In genomic region chr10:32377458-32378370, GRCh38 we compare ENCODE assay signal across 8 cellular contexts. TPM values are rescaled to one million over a fixed set of nuclear protein-coding genes. Genes with fewer than 3 reads are reported as not detected.
DNase-seq lines count a peak whose midpoint lies in the region; ATAC-seq, FAIRE-seq and TF ChIP-seq lines count a peak whose summit lies in the region.

No MANE protein-coding gene starts in this region.

- BruUV-seq in K562 (replicated peaks; lab: Mats Ljungman, UMichigan), result no TSS peak

- H3K9me3 ChIP-seq in K562 (replicated peaks; ENCODE audit: control insufficient read depth, insufficient read depth, low read depth, low read length) (no peaks in the 10 kb centered on the region), iPS-15b (ENCODE audit: control insufficient read depth, insufficient read depth, low read length) (no peaks in the 10 kb centered on the region), skeletal muscle satellite cell (replicated peaks; ENCODE audit: low read length) (no peaks in the 10 kb centered on the region)

- H3K9ac ChIP-seq in K562 (ENCODE audit: insufficient read depth in 1 of 2, low read depth in 2 of 2, low read length in 2 of 2), result peak overlapping the region in 1 of 2 experiments; percentile 90; a peak in 3 of 4 replicates
- no peak overlapping the region for H3K9ac ChIP-seq in iPS-15b (ENCODE audit: low read depth, low read length)
- H3K9ac ChIP-seq in skeletal muscle satellite cell (ENCODE audit: low read depth, low read length), result peak overlapping the region; percentile 90

- CTCF ChIA-PET in K562 (lab: Yijun Ruan, JAX; ENCODE audit: low intra/inter-chr PET ratio), result no interaction called here

- H3K4me3 ChIP-seq in K562, result peak overlapping the region; percentile 63
- peak overlapping the region; percentile 73 for H3K4me3 ChIP-seq in iPS-15b (ENCODE audit: low read depth, low read length)
- peak overlapping the region; percentile 74 for H3K4me3 ChIP-seq in skeletal muscle satellite cell (ENCODE audit: low read length)

- ATAC-seq in HG02642 (IDR thresholded peaks at IDR 0.05; ENCODE audit: poor library complexity, unreplicated experiment) (peak; percentile 29), K562 (peak; percentile 58), HG02623 (IDR thresholded peaks at IDR 0.05; ENCODE audit: unreplicated experiment) (no peak)

- no peaks in the 10 kb centered on the region for H4K20me1 ChIP-seq in K562 (replicated peaks; ENCODE audit: control insufficient read depth, insufficient read depth, low read length)

- TF ChIP-seq CTCF in K562 (IDR thresholded peaks at IDR 0.05 in 2 of 3, conservative IDR thresholded peaks at IDR 0.05 in 1 of 3; ENCODE audit: insufficient read depth in 2 of 3, low read depth in 1 of 3, low read length in 3 of 3), result peak in 2 of 3 experiments; percentile 39 to 56; a peak in 3 of 6 replicates

- TF ChIP-seq RAD21 in K562 (CRISPR knock-in tag; conservative IDR thresholded peaks at IDR 0.05 in 1 of 2, IDR thresholded peaks at IDR 0.05 in 1 of 2), result no peak

- in situ Hi-C loops in K562 (cut with MboI), result no loop called here

- no peak for TF ChIP-seq POLR2A in K562 (conservative IDR thresholded peaks at IDR 0.05)

- H3K4me2 ChIP-seq in K562 (ENCODE audit: insufficient read depth, low read length), result peak overlapping the region; percentile 87
- peak overlapping the region; percentile 95 for H3K4me2 ChIP-seq in skeletal muscle satellite cell (ENCODE audit: low read length)

- intact Hi-C loops in K562 (cut with micrococcal nuclease), result loop anchor here (2.0 to 10.0 kb wide), 5 partner anchors 41 to 627 kb away; partner anchors contain the start of genes CCDC7 and ITGB1

- POLR2A ChIA-PET in K562 (lab: Yijun Ruan, JAX), result interaction anchor here (0.7 to 1.6 kb wide), 6 partner anchors 9 to 72 kb away, joined by 3 to 7 read pairs (median 4); no protein-coding TSS in a partner anchor

- H3K4me1 ChIP-seq in K562 (replicated peaks in 1 of 2; ENCODE audit: control insufficient read depth in 2 of 2, insufficient read depth in 2 of 2, low read length in 2 of 2) (peaks cover 4 to 9% of the 10 kb centered on the region in 2 experiments; a peak in 3 of 5 replicates), iPS-15b (ENCODE audit: control insufficient read depth, insufficient read depth, low read length) (peaks cover 6% of the 10 kb centered on the region), skeletal muscle satellite cell (ENCODE audit: control insufficient read depth, insufficient read depth, low read length) (peaks cover 10% of the 10 kb centered on the region)

- peaks cover 59% of the 10 kb centered on the region for H3K79me2 ChIP-seq in K562 (ENCODE audit: control insufficient read depth, insufficient read depth, low read length)

- H3K27me3 ChIP-seq in K562 (ENCODE audit: control insufficient read depth in 2 of 2, insufficient read depth in 2 of 2, low read length in 2 of 2) (no peaks in the 10 kb centered on the region), iPS-15b (ENCODE audit: control insufficient read depth, insufficient read depth, low read length) (no peaks in the 10 kb centered on the region), skeletal muscle satellite cell (ENCODE audit: control insufficient read depth, insufficient read depth, low read length) (no peaks in the 10 kb centered on the region)

- peak overlapping the region; percentile 89 for H2AFZ ChIP-seq in K562 (ENCODE audit: low read depth, low read length)

- H3K36me3 ChIP-seq in K562 (ENCODE audit: control insufficient read depth, insufficient read depth, low read length), result no peaks in the 10 kb centered on the region
- no peaks in the 10 kb centered on the region for H3K36me3 ChIP-seq in iPS-15b (ENCODE audit: control insufficient read depth, insufficient read depth, low read length)
- no peaks in the 10 kb centered on the region for H3K36me3 ChIP-seq in skeletal muscle satellite cell (ENCODE audit: insufficient read depth, low read length)

- no peak for TF ChIP-seq EP300 in K562 (IDR thresholded peaks at IDR 0.05; ENCODE audit: low read length)

- DNase-seq in stimulated activated CD4-positive, alpha-beta T cell treated with anti-CD3 and anti-CD28 coated beads, Interleukin-15, amount 100 ng/mL, for 24 hours, result peak; percentile 53
- no peak for DNase-seq in stimulated activated CD4-positive, alpha-beta T cell treated with anti-CD3 and anti-CD28 coated beads, Interleukin-4, amount 100 ng/mL, for 1 hour
- DNase-seq in NCI-H82 (lab: John Stamatoyannopoulos, UW) (peak; percentile 52), K562 (ENCODE audit: extremely low read depth in 1 of 4, low spot score in 3 of 4) (peak; percentile 25 to 65 (median 39))

- no peaks in the 10 kb centered on the region for H3K9me1 ChIP-seq in K562 (ENCODE audit: control insufficient read depth, insufficient read depth, low read length)

- peak; percentile 48 for FAIRE-seq in K562 (lab: Jason Lieb, UNC)

- H3K27ac ChIP-seq in K562 (ENCODE audit: extremely low read depth, low read depth, low read length), result peak overlapping the region; percentile 96

- WGBS in K562 (ENCODE audit: insufficient coverage, low coverage, missing lambda C conversion rate), result 1% methylated on average over 7 of the region's 7 CpGs

TF ChIP-seq in K562, 482 proteins besides CTCF, POLR2A, EP300 and RAD21 (continues in another document):
- TF ChIP-seq POLR3A (IDR thresholded peaks at IDR 0.05; ENCODE audit: borderline replicate concordance, extremely low read depth, insufficient read depth, insufficient read length) (no peak), HDAC6 (IDR thresholded peaks at IDR 0.05; ENCODE audit: low read depth, low read length) (no peak), KLF13 (tag; IDR thresholded peaks at IDR 0.05; ENCODE audit: borderline replicate concordance, low read depth) (no peak), ARNT (IDR thresholded peaks at IDR 0.05) (peak in 1 of 2 experiments; percentile 62; a peak in 1 of 4 replicates), CREB3L1 (IDR thresholded peaks at IDR 0.05; ENCODE audit: borderline replicate concordance, low read depth) (no peak), SMAD3 (CRISPR knock-in tag; conservative IDR thresholded peaks at IDR 0.05) (no peak), LEF1 (IDR thresholded peaks at IDR 0.05) (0 out of 2 replicates have a peak, but pooled peaks have one; percentile 15), XRCC3 (IDR thresholded peaks at IDR 0.05) (no peak), NFRKB (IDR thresholded peaks at IDR 0.05; ENCODE audit: low read depth) (peak; percentile 55), SMAD4 (CRISPR knock-in tag; conservative IDR thresholded peaks at IDR 0.05) (0 out of 2 replicates have a peak, but pooled peaks have one; percentile 15), ZNF282 (CRISPR knock-in tag; IDR thresholded peaks at IDR 0.05) (no peak), ZNF431 (CRISPR knock-in tag; IDR thresholded peaks at IDR 0.05) (no peak), HDAC2 (IDR thresholded peaks at IDR 0.05) (peak; percentile 16; the same call in 1 of the 2 replicates), BRD9 (IDR thresholded peaks at IDR 0.05; ENCODE audit: low read depth, partially characterized antibody) (no peak), LARP7 (IDR thresholded peaks at IDR 0.05) (no peak), FOXA3 (CRISPR knock-in tag; conservative IDR thresholded peaks at IDR 0.05 in 1 of 2, IDR thresholded peaks at IDR 0.05 in 1 of 2) (no peak), CSDE1 (IDR thresholded peaks at IDR 0.05) (no peak), HES1 (IDR thresholded peaks at IDR 0.05; ENCODE audit: low read depth) (0 out of 2 replicates have a peak, but pooled peaks have one; percentile 23), EP400 (IDR thresholded peaks at IDR 0.05) (peak; percentile 34), NR3C1 (CRISPR knock-in tag; IDR thresholded peaks at IDR 0.05) (no peak), ZNF384 (IDR thresholded peaks at IDR 0.05; ENCODE audit: low read depth, low read length) (peak; percentile 80)

RNA-seq across cellular contexts. Expression of gene EPC1, which starts 30.8 kb away (rescaled TPM):
- total RNA-seq in K562 (2011; cell fraction: chromatin; rRNA removed; ENCODE audit: low replicate concordance), result 60.0 and 102 TPM in 2 replicates
- total RNA-seq in K562 (2011; cell fraction: nucleolus; rRNA removed), result 40.2 and 50.7 TPM in 2 replicates
- total RNA-seq in K562 (2011; cell fraction: nucleoplasm; rRNA removed), result 70.0 and 75.9 TPM in 2 replicates
- total RNA-seq in K562 (2014; rRNA removed) (16.1 and 27.6 TPM in 2 replicates), K562 (2014; rRNA removed; fragmentation: Illumina TruSeq; extraction: Trizol) (14.1 and 15.9 TPM in 2 replicates), K562 (2015; rRNA removed; fragmentation: Illumina TruSeq; extraction: Trizol) (15.6 and 18.7 TPM in 2 replicates), K562 (2021) (21.3 and 25.7 TPM in 2 replicates)
- polyA plus RNA-seq in K562 (2011; rRNA removed) (43.6 and 48.7 TPM in 2 replicates), K562 (2014; fragmentation: Illumina TruSeq; extraction: Trizol) (21.6 and 24.2 TPM in 2 replicates), K562 (2014; fragmentation: Nextera tagmentation; extraction: Ambion mirVana) (1 to 10 TPM; 7.0 to 7.2 TPM), K562 (2014; rRNA removed) (29.8 and 32.1 TPM in 2 replicates)
- polyA plus RNA-seq in K562 (2011; cell fraction: cytosol; rRNA removed), result 30.4 and 33.0 TPM in 2 replicates
- polyA plus RNA-seq in K562 (2011; cell fraction: nucleus; rRNA removed), result 81.3 and 107 TPM in 2 replicates
- polyA plus RNA-seq in K562 (2012), result 15.3 and 19.4 TPM in 2 replicates
- polyA minus RNA-seq in K562 (2011; rRNA and poly(A)+ RNA removed), result 77.5 and 80.6 TPM in 2 replicates
- polyA minus RNA-seq in K562 (2011; cell fraction: cytosol; rRNA and poly(A)+ RNA removed), result 15.9 and 21.8 TPM in 2 replicates
- polyA minus RNA-seq in K562 (2011; cell fraction: nucleus; rRNA and poly(A)+ RNA removed), result 36.1 and 82.8 TPM in 2 replicates
- total RNA-seq in skeletal muscle satellite cell (2012; rRNA removed), result 16.8 and 18.3 TPM in 2 replicates
